ENCODE assay signal across 19 cellular contexts in genomic region chr2:10559101-10559500, GRCh38.
DNase-seq lines count a peak whose midpoint lies in the region; ATAC-seq lines count a peak whose summit lies in the region.
"Had no signal": no experiment of that assay in that cellular context is flagged by ENCODE, and none has a peak within 500 bp of the region (broad histone marks: within the 10 kb centered on the region; RNA-seq: fewer than 3 reads in every experiment).

No MANE protein-coding gene starts in this region.

- no peaks in the 10 kb centered on the region for H3K9me3 Mint-ChIP-seq in stimulated activated naive CD8-positive, alpha-beta T cell treated with anti-CD3 and anti-CD28 coated beads, Interleukin-15, amount 100 ng/mL, for 72 hours
- H3K9me3 Mint-ChIP-seq in stimulated activated memory B cell treated with anti-CD40 and anti-IgM and Interleukin-4, amounts not matched to agents 10 μg/mL and 1 μg/mL and 100 μg/mL, for 72 hours: peaks cover 2% of the 10 kb centered on the region
- H3K9me3 Mint-ChIP-seq: CD4-positive, alpha-beta T cell; CD8-positive, alpha-beta memory T cell had no signal

- H3K4me3 Mint-ChIP-seq in stimulated activated naive CD8-positive, alpha-beta T cell treated with anti-CD3 and anti-CD28 coated beads, Interleukin-15, amount 100 ng/mL, for 72 hours: no peak overlapping the region
- H3K4me3 Mint-ChIP-seq in stimulated activated memory B cell treated with anti-CD40 and anti-IgM and Interleukin-4, amounts not matched to agents 10 μg/mL and 1 μg/mL and 100 μg/mL, for 72 hours: no peak overlapping the region
- H3K4me3 Mint-ChIP-seq: CD14-positive monocyte; CD4-positive, alpha-beta T cell; CD8-positive, alpha-beta memory T cell had no signal

- no peaks in the 10 kb centered on the region for H3K4me1 Mint-ChIP-seq in stimulated activated naive CD8-positive, alpha-beta T cell treated with anti-CD3 and anti-CD28 coated beads, Interleukin-15, amount 100 ng/mL, for 72 hours
- no peaks in the 10 kb centered on the region for H3K4me1 Mint-ChIP-seq in stimulated activated memory B cell treated with anti-CD40 and anti-IgM and Interleukin-4, amounts not matched to agents 10 μg/mL and 1 μg/mL and 100 μg/mL, for 72 hours
- H3K4me1 Mint-ChIP-seq: CD14-positive monocyte; CD8-positive, alpha-beta memory T cell had no signal

- H3K27ac Mint-ChIP-seq in stimulated activated naive CD8-positive, alpha-beta T cell treated with anti-CD3 and anti-CD28 coated beads, Interleukin-15, amount 100 ng/mL, for 72 hours: no peak overlapping the region
- no peak overlapping the region for H3K27ac Mint-ChIP-seq in stimulated activated memory B cell treated with anti-CD40 and anti-IgM and Interleukin-4, amounts not matched to agents 10 μg/mL and 1 μg/mL and 100 μg/mL, for 72 hours
- H3K27ac Mint-ChIP-seq: CD14-positive monocyte; CD4-positive, alpha-beta T cell had no signal

- H3K27me3 Mint-ChIP-seq in stimulated activated naive CD8-positive, alpha-beta T cell treated with anti-CD3 and anti-CD28 coated beads, Interleukin-15, amount 100 ng/mL, for 72 hours: no peaks in the 10 kb centered on the region
- no peaks in the 10 kb centered on the region for H3K27me3 Mint-ChIP-seq in stimulated activated memory B cell treated with anti-CD40 and anti-IgM and Interleukin-4, amounts not matched to agents 10 μg/mL and 1 μg/mL and 100 μg/mL, for 72 hours
- H3K27me3 Mint-ChIP-seq: CD4-positive, alpha-beta T cell had no signal

- peaks cover 19% of the 10 kb centered on the region for H3K36me3 Mint-ChIP-seq in stimulated activated memory B cell treated with anti-CD40 and anti-IgM and Interleukin-4, amounts not matched to agents 10 μg/mL and 1 μg/mL and 100 μg/mL, for 72 hours

- peak; percentile 33 for ATAC-seq in stimulated activated naive CD8-positive, alpha-beta T cell treated with anti-CD3 and anti-CD28 coated beads, Interleukin-15, amount 100 ng/mL, for 72 hours
- no peak for ATAC-seq in stimulated activated naive CD8-positive, alpha-beta T cell treated with anti-CD3 and anti-CD28 coated beads, Interleukin-15, Interleukin-2, amounts not matched to agents 100 U/mL and 50 U/mL, for 24 hours
- peak; percentile 6 for ATAC-seq in stimulated activated memory B cell treated with anti-CD40 and anti-IgM and Interleukin-4, amounts not matched to agents 10 μg/mL and 1 μg/mL and 100 μg/mL, for 72 hours
- ATAC-seq in HG02938 (IDR thresholded peaks at IDR 0.05; ENCODE audit: unreplicated experiment): no peak
- ATAC-seq: GM12878 had no signal

- no peak for DNase-seq in stimulated activated naive CD8-positive, alpha-beta T cell treated with anti-CD3 and anti-CD28 coated beads, Interleukin-15, amount 100 ng/mL, for 72 hours
- DNase-seq in stimulated activated naive CD8-positive, alpha-beta T cell treated with anti-CD3 and anti-CD28 coated beads, Interleukin-15, Interleukin-2, amounts not matched to agents 100 U/mL and 50 U/mL, for 24 hours: no peak
- DNase-seq in mesenteric fat pad (ENCODE audit: low spot score): peak; percentile 74
- DNase-seq in effector CD8-positive, alpha-beta T cell (lab: John Stamatoyannopoulos, UW): no peak
- DNase-seq: 8988T; ACHN; AML-193; BE2C; CD4-positive, alpha-beta T cell; CD8-positive, alpha-beta memory T cell; DMS 273 treated with DMSO at 0.1 percent for 48 hours; DMS79; EL; GDM1; HCEC 1CT had no signal

Comparison
In these comparisons a context has a peak if more than half of its experiments do, and no peak if none do; other contexts are left out.
1. ATAC-seq: peak in stimulated activated naive CD8-positive, alpha-beta T cell treated with anti-CD3 and anti-CD28 coated beads, Interleukin-15, amount 100 ng/mL, for 72 hours (single experiment) and stimulated activated memory B cell treated with anti-CD40 and anti-IgM and Interleukin-4, amounts not matched to agents 10 μg/mL and 1 μg/mL and 100 μg/mL, for 72 hours (single experiment); none in stimulated activated naive CD8-positive, alpha-beta T cell treated with anti-CD3 and anti-CD28 coated beads, Interleukin-15, Interleukin-2, amounts not matched to agents 100 U/mL and 50 U/mL, for 24 hours (single experiment) and HG02938 (single experiment).